In genomic region chr20:3995067-3995748, GRCh38 we compare ENCODE assay signal across 10 cellular contexts. TPM values are rescaled to one million over a fixed set of nuclear protein-coding genes. Genes with fewer than 3 reads are reported as not detected.
DNase-seq lines count a peak whose midpoint lies in the region; ATAC-seq and TF ChIP-seq lines count a peak whose summit lies in the region.
"Had no signal": no experiment of that assay in that cellular context is flagged by ENCODE, and none has a peak within 500 bp of the region (broad histone marks: within the 10 kb centered on the region; RNA-seq: fewer than 3 reads in every experiment).

No MANE protein-coding gene starts in this region.

- H3K79me2 ChIP-seq in Karpas-422 (ENCODE audit: low read length) = no peaks in the 10 kb centered on the region
- peaks cover 89% of the 10 kb centered on the region for H3K79me2 ChIP-seq in osteoblast (ENCODE audit: insufficient read depth, low read length)

- H2AFZ ChIP-seq in Karpas-422 (ENCODE audit: low read length) (no peak overlapping the region), osteoblast (ENCODE audit: low read length) (no peak overlapping the region)

- no peak overlapping the region for H3K4me2 ChIP-seq in Karpas-422 (ENCODE audit: low read depth, low read length, poor library complexity, severe bottlenecking)
- peak overlapping the region; percentile 59 for H3K4me2 ChIP-seq in osteoblast (ENCODE audit: insufficient read depth, low read length)

- H3K36me3 ChIP-seq in Karpas-422 (ENCODE audit: insufficient read depth, low read length) (no peaks in the 10 kb centered on the region), adipocyte (ENCODE audit: control insufficient read depth, insufficient read depth, low read length, severe bottlenecking) (peaks cover 3% of the 10 kb centered on the region), osteoblast (ENCODE audit: insufficient read depth, low read length) (no peaks in the 10 kb centered on the region), uterus (no peaks in the 10 kb centered on the region)

- no peak for TF ChIP-seq POLR2A in uterus (IDR thresholded peaks at IDR 0.05)

- DNase-seq in NCI-H2227 treated with DMSO at 0.1 percent for 48 hours (lab: John Stamatoyannopoulos, UW) (peak; percentile 17), NCI-H2227 (lab: John Stamatoyannopoulos, UW; ENCODE audit: unreplicated experiment) (no peak), Karpas-422 (peak; percentile 47), adipocyte (ENCODE audit: low read depth) (peak; percentile 59), osteoblast (ENCODE audit: insufficient read length, low spot score, missing footprints) (no peak), uterus (no peak), NCI-H2107 treated with DMSO at 0.1 percent for 48 hours (lab: John Stamatoyannopoulos, UW; ENCODE audit: unreplicated experiment) (no peak)
- DNase-seq: NCI-H1048 had no signal

- no peak overlapping the region for H3K4me3 ChIP-seq in Karpas-422 (ENCODE audit: low read length)
- H3K4me3 ChIP-seq in adipocyte (ENCODE audit: low read length) = peak overlapping the region; percentile 25
- peak overlapping the region; percentile 20 for H3K4me3 ChIP-seq in osteoblast (ENCODE audit: insufficient read depth, low read length)
- H3K4me3 ChIP-seq in uterus = no peak overlapping the region
- H3K4me3 ChIP-seq: skin epidermis had no signal

- H3K9me3 ChIP-seq in Karpas-422 (ENCODE audit: low read length) = no peaks in the 10 kb centered on the region
- no peaks in the 10 kb centered on the region for H3K9me3 ChIP-seq in adipocyte (ENCODE audit: control insufficient read depth, low read length)
- H3K9me3 ChIP-seq in osteoblast (ENCODE audit: low read depth, low read length) = no peaks in the 10 kb centered on the region
- H3K9me3 ChIP-seq in uterus = no peaks in the 10 kb centered on the region

- H3K9ac ChIP-seq in Karpas-422 (ENCODE audit: low read length) = no peak overlapping the region
- H3K9ac ChIP-seq in adipocyte (ENCODE audit: low read length) = no peak overlapping the region

- H3K4me1 ChIP-seq in Karpas-422 (ENCODE audit: low read length) (no peaks in the 10 kb centered on the region), adipocyte (ENCODE audit: control insufficient read depth, insufficient read depth, low read length) (peaks cover 33% of the 10 kb centered on the region), osteoblast (ENCODE audit: insufficient read depth, low read length) (peaks cover 33% of the 10 kb centered on the region), uterus (no peaks in the 10 kb centered on the region)

- no peaks in the 10 kb centered on the region for H3K9me2 ChIP-seq in Karpas-422 (replicated peaks; ENCODE audit: insufficient read depth, low read length)

- intact Hi-C loops in uterus (cut with DNase I; ENCODE audit: low total_unique reads) = no loop called here

- no peak for TF ChIP-seq CTCF in osteoblast (IDR thresholded peaks at IDR 0.05; ENCODE audit: extremely low read depth, low read depth, low read length)
- no peak for TF ChIP-seq CTCF in uterus (IDR thresholded peaks at IDR 0.05)

- H4K20me1 ChIP-seq in Karpas-422 (ENCODE audit: insufficient read depth, low read depth, low read length) = peaks cover 9% of the 10 kb centered on the region; the same call in 1 of the 2 replicates
- H4K20me1 ChIP-seq in osteoblast (ENCODE audit: insufficient read depth, low read length) = peaks cover 13% of the 10 kb centered on the region

- H3K27ac ChIP-seq in Karpas-422 (ENCODE audit: low read length) (no peak overlapping the region), osteoblast (ENCODE audit: low read depth, low read length) (peak overlapping the region; percentile 65), uterus (no peak overlapping the region)

- H3K27me3 ChIP-seq in Karpas-422 (ENCODE audit: low read length) (no peaks in the 10 kb centered on the region), adipocyte (replicated peaks; ENCODE audit: control insufficient read depth, insufficient read depth, low read length) (no peaks in the 10 kb centered on the region), osteoblast (ENCODE audit: insufficient read depth, low read length) (no peaks in the 10 kb centered on the region), uterus (no peaks in the 10 kb centered on the region)

- ATAC-seq in HG02610 (IDR thresholded peaks at IDR 0.05; ENCODE audit: unreplicated experiment) = no peak

RNA-seq across cellular contexts. Expression of gene RNF24, which starts 20.1 kb away (rescaled TPM):
- total RNA-seq in Karpas-422 (2014; rRNA removed; shearing (Covaris generic); ENCODE audit: low replicate concordance) = 5.9 and 7.7 TPM in 2 replicates
- total RNA-seq in osteoblast (22.4 and 25.6 TPM in 2 replicates), uterus (10 to 100 TPM in 3 of 4 donors, 1 to 10 TPM in 1; 2.3 to 23.8 (median 16.9) TPM)

Comparison
In these comparisons a context has a peak if more than half of its experiments do, and no peak if none do; other contexts are left out.
1. DNase-seq: peak in NCI-H2227 treated with DMSO at 0.1 percent for 48 hours (single experiment), Karpas-422 (single experiment) and adipocyte (single experiment); none in NCI-H2227 (single experiment), osteoblast (single experiment), uterus (0 of 2) and NCI-H2107 treated with DMSO at 0.1 percent for 48 hours (single experiment).
2. H3K4me3 ChIP-seq: peak in adipocyte (single experiment) and osteoblast (single experiment); none in Karpas-422 (single experiment) and uterus (0 of 2).